15 cellular contexts compared by ENCODE assay signal in the genomic region with DNA sequence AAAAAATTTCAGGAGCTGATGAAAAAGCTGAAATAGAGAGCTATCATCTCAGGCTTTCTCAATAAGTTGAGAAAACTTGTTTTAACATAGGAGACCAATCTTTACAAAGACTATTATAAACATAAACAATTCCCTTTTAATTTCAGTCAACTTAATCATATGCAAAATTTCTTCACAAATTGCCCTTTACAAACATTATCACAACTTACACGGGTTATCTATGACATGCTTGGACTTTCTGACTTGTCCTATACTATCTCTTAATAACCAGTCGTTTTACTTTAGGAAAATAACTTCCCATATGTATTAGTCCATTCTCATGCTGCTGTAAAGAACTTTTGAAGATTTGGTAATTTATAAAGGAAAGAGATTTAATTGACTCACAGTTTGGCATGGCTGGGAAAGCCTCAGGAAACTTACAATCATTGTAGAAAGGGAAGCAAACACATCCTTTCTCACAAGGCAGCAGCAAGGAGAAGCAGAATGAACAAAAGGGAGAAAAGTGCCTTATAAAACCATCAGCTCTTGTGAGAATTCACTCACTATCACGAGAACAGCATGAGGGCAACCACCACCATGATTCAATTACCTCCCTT.
"Had no signal": no experiment of that assay in that cellular context is flagged by ENCODE, and none has a peak within 500 bp of the region (broad histone marks: within the 10 kb centered on the region; RNA-seq: fewer than 3 reads in every experiment).

No MANE protein-coding gene starts in this region.

- DNase-seq: activated CD4-positive, alpha-beta T cell treated with anti-CD3 and anti-CD28 coated beads, Interleukin-2, amount 10 ng/mL, durations not matched to agents 7 days and 5 days; activated CD4-positive, CD25-positive, alpha-beta regulatory T cell; activated CD8-positive, alpha-beta memory T cell treated with anti-CD3 and anti-CD28 coated beads for 24 hours; activated naive CD4-positive, alpha-beta T cell treated with anti-CD3 and anti-CD28 coated beads, Interleukin-2, amount 10 ng/mL, durations not matched to agents 7 days and 5 days; body of pancreas; effector memory CD8-positive, alpha-beta T cell; kidney glomerular epithelial cell; pancreas; stimulated activated CD4-positive, alpha-beta T cell treated with anti-CD3 and anti-CD28 coated beads, Interleukin-4, amount 100 ng/mL, for 1 hour; stimulated activated CD8-positive, alpha-beta memory T cell treated with anti-CD3 and anti-CD28 coated beads, Interleukin-4, amount 100 ng/mL, for 48 hours; stimulated activated naive CD8-positive, alpha-beta T cell treated with anti-CD3 and anti-CD28 coated beads, Interleukin-15, amount 100 ng/mL, for 72 hours; testis; upper lobe of right lung had no signal

- H3K4me3 ChIP-seq: body of pancreas, hepatocyte, pancreas, testis, upper lobe of right lung had no signal

- ATAC-seq: activated T-helper 17 cell treated with anti-CD3 and anti-CD28 coated beads, Interleukin-2, amount 50 U/mL, for 72 hours; body of pancreas; effector memory CD8-positive, alpha-beta T cell; pancreas; stimulated activated naive CD8-positive, alpha-beta T cell treated with anti-CD3 and anti-CD28 coated beads, Interleukin-15, amount 100 ng/mL, for 72 hours; upper lobe of right lung had no signal
